ENCODE assay signal across 8 cellular contexts in the genomic region with DNA sequence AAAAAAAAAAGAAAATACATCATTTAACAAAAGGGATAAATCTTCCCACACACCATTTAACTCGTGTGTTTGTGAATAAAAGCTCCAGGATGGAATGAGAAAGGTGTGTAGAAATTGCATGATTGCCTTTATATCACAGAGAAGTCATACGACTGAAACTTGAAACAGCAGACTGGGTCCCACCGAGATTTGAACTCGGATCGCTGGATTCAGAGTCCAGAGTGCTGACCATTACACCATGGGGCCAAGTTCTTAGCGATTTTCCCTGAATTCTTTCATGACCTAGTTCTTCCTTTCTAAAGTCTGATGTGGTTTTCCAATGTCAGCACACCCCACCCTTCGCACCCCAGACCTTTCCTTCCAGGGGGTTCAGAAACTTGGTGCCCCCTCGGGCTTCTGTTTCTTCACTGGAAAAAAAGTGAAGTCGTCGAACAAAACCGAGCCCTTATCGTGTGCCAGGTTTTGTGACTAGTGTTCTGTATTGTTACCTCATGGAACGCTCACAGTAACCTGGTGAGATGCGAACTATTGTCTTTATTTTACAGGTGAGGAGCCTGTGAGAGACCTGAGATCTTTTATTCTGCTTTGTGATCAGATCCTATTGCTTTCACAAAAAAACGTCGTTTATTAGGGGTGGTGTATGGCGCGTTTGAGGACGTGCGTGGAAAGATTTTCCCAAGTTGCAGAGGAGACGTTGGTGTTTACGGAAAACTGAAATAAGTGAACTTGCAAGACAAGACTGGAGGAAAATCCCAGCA.
DNase-seq lines count a peak whose midpoint lies in the region; ATAC-seq and TF ChIP-seq lines count a peak whose summit lies in the region.

No MANE protein-coding gene starts in this region.

- CTCF ChIA-PET in HEK293T (lab: Yijun Ruan, JAX), result interaction anchor here (0.6 kb wide), 1 partner anchor 171 kb away, joined by 3 read pairs; no protein-coding TSS in a partner anchor

- H3K4me3 ChIP-seq in osteoblast (ENCODE audit: insufficient read depth, low read length), result peak overlapping the region; percentile 74

- no peaks in the 10 kb centered on the region for H3K36me3 ChIP-seq in osteoblast (ENCODE audit: insufficient read depth, low read length)

- no peak for TF ChIP-seq CTCF in osteoblast (IDR thresholded peaks at IDR 0.05; ENCODE audit: extremely low read depth, low read depth, low read length)

- peak; percentile 22 to 55 for ATAC-seq in activated naive CD4-positive, alpha-beta T cell treated with anti-CD3 and anti-CD28 coated beads, Interleukin-2, amount 50 U/mL, for 72 hours
- no peak for ATAC-seq in GM21526 (IDR thresholded peaks at IDR 0.05; ENCODE audit: low FRiP score, unreplicated experiment)
- ATAC-seq in GM21723 (IDR thresholded peaks at IDR 0.05; ENCODE audit: unreplicated experiment), result no peak

- DNase-seq in CD1c-positive myeloid dendritic cell (ENCODE audit: extremely low spot score), result peak; percentile 51
- peak; percentile 54 for DNase-seq in HEK293T (ENCODE audit: extremely low spot score)
- DNase-seq in NOMO-1 (lab: John Stamatoyannopoulos, UW; ENCODE audit: unreplicated experiment in 2 of 2), result peak; percentile 13 to 67
- DNase-seq in activated naive CD4-positive, alpha-beta T cell treated with anti-CD3 and anti-CD28 coated beads, Interleukin-2, amount 50 U/mL, for 72 hours (ENCODE audit: low spot score in 2 of 2), result no peak
- DNase-seq in head of caudate nucleus, result peak in 34 of 42 donors; percentile 15 to 77 (median 52)
- peak; percentile 76 for DNase-seq in osteoblast (ENCODE audit: insufficient read length, low spot score, missing footprints)

- H3K4me1 ChIP-seq in osteoblast (ENCODE audit: insufficient read depth, low read length), result peaks cover 9% of the 10 kb centered on the region

- POLR2A ChIA-PET in HEK293T (lab: Yijun Ruan, JAX), result no interaction called here

- peak overlapping the region; percentile 91 to 93 for H3K27ac Mint-ChIP-seq in activated naive CD4-positive, alpha-beta T cell treated with anti-CD3 and anti-CD28 coated beads, Interleukin-2, amount 50 U/mL, for 72 hours

- H4K20me1 ChIP-seq in osteoblast (ENCODE audit: insufficient read depth, low read length), result no peaks in the 10 kb centered on the region

- peaks cover 5% of the 10 kb centered on the region for H3K27me3 ChIP-seq in osteoblast (ENCODE audit: insufficient read depth, low read length)

- no peaks in the 10 kb centered on the region for H3K79me2 ChIP-seq in osteoblast (ENCODE audit: insufficient read depth, low read length)

- intact Hi-C loops in head of caudate nucleus (cut with DNase I), result no loop called here

- H3K4me2 ChIP-seq in osteoblast (ENCODE audit: insufficient read depth, low read length), result peak overlapping the region; percentile 90

- peaks cover 0 to 6% of the 10 kb centered on the region in 2 donors for H3K36me3 Mint-ChIP-seq in activated naive CD4-positive, alpha-beta T cell treated with anti-CD3 and anti-CD28 coated beads, Interleukin-2, amount 50 U/mL, for 72 hours

- H2AFZ ChIP-seq in osteoblast (ENCODE audit: low read length), result peak overlapping the region; percentile 85

- H3K9me3 Mint-ChIP-seq in activated naive CD4-positive, alpha-beta T cell treated with anti-CD3 and anti-CD28 coated beads, Interleukin-2, amount 50 U/mL, for 72 hours, result no peaks in the 10 kb centered on the region

- peak overlapping the region; percentile 15 for H3K27ac ChIP-seq in osteoblast (ENCODE audit: low read depth, low read length)

- no peaks in the 10 kb centered on the region for H3K9me3 ChIP-seq in osteoblast (ENCODE audit: low read depth, low read length)

TF ChIP-seq in HEK293T, 16 proteins besides CTCF, POLR2A, EP300 and RAD21:
- TF ChIP-seq L3MBTL2 (conservative IDR thresholded peaks at IDR 0.05) (peak; percentile 79), ELF4 (IDR thresholded peaks at IDR 0.05) (no peak), FOXA1 (IDR thresholded peaks at IDR 0.05) (no peak), FOXK2 (IDR thresholded peaks at IDR 0.05) (no peak), TARDBP (IDR thresholded peaks at IDR 0.05) (0 out of 2 replicates have a peak, but pooled peaks have one; percentile 31)

Comparison
In these comparisons a context has a peak if more than half of its experiments do, and no peak if none do; other contexts are left out.
1. DNase-seq: peak in CD1c-positive myeloid dendritic cell (single experiment), HEK293T (single experiment), NOMO-1 (2 of 2), head of caudate nucleus (34 of 42) and osteoblast (single experiment); none in activated naive CD4-positive, alpha-beta T cell treated with anti-CD3 and anti-CD28 coated beads, Interleukin-2, amount 50 U/mL, for 72 hours (0 of 2).
2. ATAC-seq: peak in activated naive CD4-positive, alpha-beta T cell treated with anti-CD3 and anti-CD28 coated beads, Interleukin-2, amount 50 U/mL, for 72 hours (2 of 2); none in GM21526 (single experiment) and GM21723 (single experiment).